In the genomic region with DNA sequence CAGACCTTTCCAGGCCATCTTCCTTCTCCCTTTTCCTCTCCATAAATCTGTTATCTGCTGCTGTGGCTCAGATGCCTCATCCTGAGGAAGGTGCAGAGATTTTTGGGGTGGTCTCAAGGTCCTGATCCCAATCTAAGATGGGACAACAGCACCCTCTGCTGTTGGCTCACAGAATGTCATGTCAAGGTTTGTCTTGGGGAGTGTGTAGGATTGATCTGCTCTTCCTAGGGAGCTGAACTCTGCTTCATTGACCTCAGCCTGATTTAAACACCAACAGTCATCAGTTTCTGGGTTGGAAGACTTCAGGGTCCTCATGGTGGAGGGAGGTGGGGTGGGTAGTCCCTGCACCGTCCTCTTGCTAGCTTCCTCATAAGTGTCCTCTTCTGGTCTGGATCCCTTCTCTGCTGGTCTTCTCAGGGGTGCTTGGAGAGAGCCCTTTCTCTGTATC, we compare ENCODE assay signal across 8 cellular contexts.
DNase-seq lines count a peak whose midpoint lies in the region; ATAC-seq and TF ChIP-seq lines count a peak whose summit lies in the region.

No MANE protein-coding gene starts in this region.

- TF ChIP-seq CTCF in GM12875 (IDR thresholded peaks at IDR 0.05; ENCODE audit: borderline replicate concordance, insufficient read depth, low read depth, low read length): peak; percentile 71

- H3K36me3 Mint-ChIP-seq in naive thymus-derived CD4-positive, alpha-beta T cell: peaks cover 7 to 53% (median 26%) of the 10 kb centered on the region in 5 donors
- H3K36me3 Mint-ChIP-seq in stimulated activated memory B cell treated with anti-CD40 and anti-IgM and Interleukin-4, amounts not matched to agents 10 μg/mL and 1 μg/mL and 100 μg/mL, for 72 hours: peaks cover 5% of the 10 kb centered on the region

- no peaks in the 10 kb centered on the region for H3K27me3 Mint-ChIP-seq in naive thymus-derived CD4-positive, alpha-beta T cell
- H3K27me3 Mint-ChIP-seq in stimulated activated memory B cell treated with anti-CD40 and anti-IgM and Interleukin-4, amounts not matched to agents 10 μg/mL and 1 μg/mL and 100 μg/mL, for 72 hours: no peaks in the 10 kb centered on the region

- DNase-seq in A172 (ENCODE audit: low spot score) (peak; percentile 51), NCI-H82 treated with DMSO at 0.1 percent for 48 hours (lab: John Stamatoyannopoulos, UW; ENCODE audit: unreplicated experiment) (peak; percentile 62)
- peak; percentile 75 for DNase-seq in activated CD8-positive, alpha-beta memory T cell treated with anti-CD3 and anti-CD28 coated beads, Interleukin-2, amount 50 U/mL, for 4 hours
- DNase-seq in naive thymus-derived CD4-positive, alpha-beta T cell: peak; percentile 21 to 73 (median 54)

- no peak overlapping the region for H3K27ac ChIP-seq in naive thymus-derived CD4-positive, alpha-beta T cell (ENCODE audit: low read depth, low read length)

- ATAC-seq in esophagus mucosa: peak; percentile 43
- peak; percentile 77 for ATAC-seq in naive thymus-derived CD4-positive, alpha-beta T cell
- no peak for ATAC-seq in stimulated activated memory B cell treated with anti-CD40 and anti-IgM and Interleukin-4, amounts not matched to agents 10 μg/mL and 1 μg/mL and 100 μg/mL, for 72 hours
- no peak for ATAC-seq in GM19452 (IDR thresholded peaks at IDR 0.05; ENCODE audit: unreplicated experiment)

- H3K9me3 Mint-ChIP-seq in naive thymus-derived CD4-positive, alpha-beta T cell: no peaks in the 10 kb centered on the region
- H3K9me3 Mint-ChIP-seq in stimulated activated memory B cell treated with anti-CD40 and anti-IgM and Interleukin-4, amounts not matched to agents 10 μg/mL and 1 μg/mL and 100 μg/mL, for 72 hours: no peaks in the 10 kb centered on the region

- H3K4me1 ChIP-seq in naive thymus-derived CD4-positive, alpha-beta T cell (ENCODE audit: control insufficient read depth in 2 of 2, insufficient read depth in 2 of 2, low read length in 2 of 2): no peaks in the 10 kb centered on the region

- POLR2A ChIA-PET in naive thymus-derived CD4-positive, alpha-beta T cell (lab: Charles Lee): interaction anchor here (0.5 to 4.4 kb wide), 5 partner anchors 24 to 434 kb away, joined by 3 to 38 read pairs (median 3); a partner anchor contains a TSS

- no peaks in the 10 kb centered on the region for H3K9me3 ChIP-seq in naive thymus-derived CD4-positive, alpha-beta T cell (ENCODE audit: control insufficient read depth in 2 of 3, low read length in 3 of 3)

- H3K4me3 Mint-ChIP-seq in naive thymus-derived CD4-positive, alpha-beta T cell: no peak overlapping the region
- H3K4me3 Mint-ChIP-seq in stimulated activated memory B cell treated with anti-CD40 and anti-IgM and Interleukin-4, amounts not matched to agents 10 μg/mL and 1 μg/mL and 100 μg/mL, for 72 hours: no peak overlapping the region

- peak overlapping the region; percentile 58 to 92 (median 76) for H3K27ac Mint-ChIP-seq in naive thymus-derived CD4-positive, alpha-beta T cell
- H3K27ac Mint-ChIP-seq in stimulated activated memory B cell treated with anti-CD40 and anti-IgM and Interleukin-4, amounts not matched to agents 10 μg/mL and 1 μg/mL and 100 μg/mL, for 72 hours: peak overlapping the region; percentile 42

- H3K27me3 ChIP-seq in naive thymus-derived CD4-positive, alpha-beta T cell (ENCODE audit: control insufficient read depth in 2 of 2, insufficient read depth in 2 of 2, low read length in 2 of 2): no peaks in the 10 kb centered on the region

- intact Hi-C loops in naive thymus-derived CD4-positive, alpha-beta T cell (cut with micrococcal nuclease): loop anchor here (1.0 to 5.0 kb wide), 11 partner anchors 28 to 435 kb away; no protein-coding TSS in a partner anchor

- peaks cover 3 to 25% (median 12%) of the 10 kb centered on the region in 7 donors for H3K4me1 Mint-ChIP-seq in naive thymus-derived CD4-positive, alpha-beta T cell
- H3K4me1 Mint-ChIP-seq in stimulated activated memory B cell treated with anti-CD40 and anti-IgM and Interleukin-4, amounts not matched to agents 10 μg/mL and 1 μg/mL and 100 μg/mL, for 72 hours: peaks cover 23% of the 10 kb centered on the region

- no peak overlapping the region for H3K4me3 ChIP-seq in GM12875 (ENCODE audit: low read depth, low read length)
- no peak overlapping the region for H3K4me3 ChIP-seq in naive thymus-derived CD4-positive, alpha-beta T cell (ENCODE audit: low read length)

- CTCF ChIA-PET in naive thymus-derived CD4-positive, alpha-beta T cell (lab: Charles Lee): interaction anchor here (0.5 to 7.8 kb wide), 24 partner anchors 9 to 435 kb away, joined by 3 to 125 read pairs (median 4); a partner anchor contains a TSS

- peaks cover 3 to 59% (median 40%) of the 10 kb centered on the region in 3 experiments for H3K36me3 ChIP-seq in naive thymus-derived CD4-positive, alpha-beta T cell (ENCODE audit: control insufficient read depth in 2 of 3, insufficient read depth in 3 of 3, low read length in 3 of 3)

Comparison
In these comparisons a context has a peak if more than half of its experiments do, and no peak if none do; other contexts are left out.
1. ATAC-seq: peak in esophagus mucosa (single experiment) and naive thymus-derived CD4-positive, alpha-beta T cell (single experiment); none in stimulated activated memory B cell treated with anti-CD40 and anti-IgM and Interleukin-4, amounts not matched to agents 10 μg/mL and 1 μg/mL and 100 μg/mL, for 72 hours (single experiment) and GM19452 (single experiment).
2. Peak in every context shown above with its lines, with median percentiles within 50 percentile points of each other: DNase-seq.